1 cellular context compared by ENCODE assay signal in genomic region chr2:6846967-6847695, GRCh38.
TF ChIP-seq lines count a peak whose summit lies in the region.

No MANE protein-coding gene starts in this region.

TF ChIP-seq in K562, 482 proteins besides CTCF, POLR2A, EP300 and RAD21 (continued from another document and continues in another):
- TF ChIP-seq, protein P1, sequence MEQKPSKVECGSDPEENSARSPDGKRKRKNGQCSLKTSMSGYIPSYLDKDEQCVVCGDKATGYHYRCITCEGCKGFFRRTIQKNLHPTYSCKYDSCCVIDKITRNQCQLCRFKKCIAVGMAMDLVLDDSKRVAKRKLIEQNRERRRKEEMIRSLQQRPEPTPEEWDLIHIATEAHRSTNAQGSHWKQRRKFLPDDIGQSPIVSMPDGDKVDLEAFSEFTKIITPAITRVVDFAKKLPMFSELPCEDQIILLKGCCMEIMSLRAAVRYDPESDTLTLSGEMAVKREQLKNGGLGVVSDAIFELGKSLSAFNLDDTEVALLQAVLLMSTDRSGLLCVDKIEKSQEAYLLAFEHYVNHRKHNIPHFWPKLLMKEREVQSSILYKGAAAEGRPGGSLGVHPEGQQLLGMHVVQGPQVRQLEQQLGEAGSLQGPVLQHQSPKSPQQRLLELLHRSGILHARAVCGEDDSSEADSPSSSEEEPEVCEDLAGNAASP (IDR thresholded peaks at IDR 0.05) = no peak
- TF ChIP-seq GABPA (tag; conservative IDR thresholded peaks at IDR 0.05; ENCODE audit: low read depth) (no peak), CTCFL (IDR thresholded peaks at IDR 0.05; ENCODE audit: borderline replicate concordance, insufficient read depth, low read depth, low read length, poor library complexity, severe bottlenecking) (no peak), NFATC3 (IDR thresholded peaks at IDR 0.05) (0 out of 2 replicates have a peak, but pooled peaks have one; percentile 44), STAT6 (CRISPR knock-in tag; IDR thresholded peaks at IDR 0.05) (0 out of 2 replicates have a peak, but pooled peaks have one; percentile 22), RFX7 (CRISPR knock-in tag; IDR thresholded peaks at IDR 0.05) (no peak), TEAD1 (CRISPR knock-in tag; IDR thresholded peaks at IDR 0.05) (peak; percentile 45 to 84; a peak in 2 of 4 replicates), FOXJ3 (CRISPR knock-in tag; IDR thresholded peaks at IDR 0.05) (no peak), NR2C1 (IDR thresholded peaks at IDR 0.05) (no peak), NR2C1 (tag; IDR thresholded peaks at IDR 0.05) (peak; percentile 70), KDM5B (IDR thresholded peaks at IDR 0.05; ENCODE audit: insufficient replicate concordance, low read depth, low read length) (no peak), ZNF445 (CRISPR knock-in tag; IDR thresholded peaks at IDR 0.05; ENCODE audit: low read depth) (no peak), DACH1 (IDR thresholded peaks at IDR 0.05; ENCODE audit: partially characterized antibody) (no peak), E2F3 (CRISPR knock-in tag; IDR thresholded peaks at IDR 0.05) (no peak), GTF3C2 (IDR thresholded peaks at IDR 0.05; ENCODE audit: borderline replicate concordance, extremely low read depth, insufficient read length) (no peak), MITF (IDR thresholded peaks at IDR 0.05) (no peak; the same call in 1 of the 2 replicates), MAFK (IDR thresholded peaks at IDR 0.05; ENCODE audit: low read length) (0 out of 2 replicates have a peak, but pooled peaks have one; percentile 12), CEBPB (tag; IDR thresholded peaks at IDR 0.05) (peak; percentile 89), CUX1 (CRISPR knock-in tag; IDR thresholded peaks at IDR 0.05) (peak; percentile 88; the same call in 1 of the 2 replicates), ZNF76 (CRISPR knock-in tag; IDR thresholded peaks at IDR 0.05; ENCODE audit: borderline replicate concordance) (no peak), RNF219 (CRISPR knock-in tag; IDR thresholded peaks at IDR 0.05) (no peak), KLF10 (CRISPR knock-in tag; IDR thresholded peaks at IDR 0.05) (no peak), HDGF (IDR thresholded peaks at IDR 0.05) (no peak), KLF16 (IDR thresholded peaks at IDR 0.05) (peak; percentile 99), ZNF3 (CRISPR knock-in tag; IDR thresholded peaks at IDR 0.05) (no peak), ZNF347 (CRISPR knock-in tag; IDR thresholded peaks at IDR 0.05; ENCODE audit: low read depth) (no peak), MCM5 (IDR thresholded peaks at IDR 0.05; ENCODE audit: low read depth) (no peak), MCM3 (IDR thresholded peaks at IDR 0.05) (no peak), ZNF431 (CRISPR knock-in tag; IDR thresholded peaks at IDR 0.05) (no peak)
- TF ChIP-seq, protein P2, sequence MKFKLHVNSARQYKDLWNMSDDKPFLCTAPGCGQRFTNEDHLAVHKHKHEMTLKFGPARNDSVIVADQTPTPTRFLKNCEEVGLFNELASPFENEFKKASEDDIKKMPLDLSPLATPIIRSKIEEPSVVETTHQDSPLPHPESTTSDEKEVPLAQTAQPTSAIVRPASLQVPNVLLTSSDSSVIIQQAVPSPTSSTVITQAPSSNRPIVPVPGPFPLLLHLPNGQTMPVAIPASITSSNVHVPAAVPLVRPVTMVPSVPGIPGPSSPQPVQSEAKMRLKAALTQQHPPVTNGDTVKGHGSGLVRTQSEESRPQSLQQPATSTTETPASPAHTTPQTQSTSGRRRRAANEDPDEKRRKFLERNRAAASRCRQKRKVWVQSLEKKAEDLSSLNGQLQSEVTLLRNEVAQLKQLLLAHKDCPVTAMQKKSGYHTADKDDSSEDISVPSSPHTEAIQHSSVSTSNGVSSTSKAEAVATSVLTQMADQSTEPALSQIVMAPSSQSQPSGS (CRISPR knock-in tag; IDR thresholded peaks at IDR 0.05) = no peak
- TF ChIP-seq, protein P3, sequence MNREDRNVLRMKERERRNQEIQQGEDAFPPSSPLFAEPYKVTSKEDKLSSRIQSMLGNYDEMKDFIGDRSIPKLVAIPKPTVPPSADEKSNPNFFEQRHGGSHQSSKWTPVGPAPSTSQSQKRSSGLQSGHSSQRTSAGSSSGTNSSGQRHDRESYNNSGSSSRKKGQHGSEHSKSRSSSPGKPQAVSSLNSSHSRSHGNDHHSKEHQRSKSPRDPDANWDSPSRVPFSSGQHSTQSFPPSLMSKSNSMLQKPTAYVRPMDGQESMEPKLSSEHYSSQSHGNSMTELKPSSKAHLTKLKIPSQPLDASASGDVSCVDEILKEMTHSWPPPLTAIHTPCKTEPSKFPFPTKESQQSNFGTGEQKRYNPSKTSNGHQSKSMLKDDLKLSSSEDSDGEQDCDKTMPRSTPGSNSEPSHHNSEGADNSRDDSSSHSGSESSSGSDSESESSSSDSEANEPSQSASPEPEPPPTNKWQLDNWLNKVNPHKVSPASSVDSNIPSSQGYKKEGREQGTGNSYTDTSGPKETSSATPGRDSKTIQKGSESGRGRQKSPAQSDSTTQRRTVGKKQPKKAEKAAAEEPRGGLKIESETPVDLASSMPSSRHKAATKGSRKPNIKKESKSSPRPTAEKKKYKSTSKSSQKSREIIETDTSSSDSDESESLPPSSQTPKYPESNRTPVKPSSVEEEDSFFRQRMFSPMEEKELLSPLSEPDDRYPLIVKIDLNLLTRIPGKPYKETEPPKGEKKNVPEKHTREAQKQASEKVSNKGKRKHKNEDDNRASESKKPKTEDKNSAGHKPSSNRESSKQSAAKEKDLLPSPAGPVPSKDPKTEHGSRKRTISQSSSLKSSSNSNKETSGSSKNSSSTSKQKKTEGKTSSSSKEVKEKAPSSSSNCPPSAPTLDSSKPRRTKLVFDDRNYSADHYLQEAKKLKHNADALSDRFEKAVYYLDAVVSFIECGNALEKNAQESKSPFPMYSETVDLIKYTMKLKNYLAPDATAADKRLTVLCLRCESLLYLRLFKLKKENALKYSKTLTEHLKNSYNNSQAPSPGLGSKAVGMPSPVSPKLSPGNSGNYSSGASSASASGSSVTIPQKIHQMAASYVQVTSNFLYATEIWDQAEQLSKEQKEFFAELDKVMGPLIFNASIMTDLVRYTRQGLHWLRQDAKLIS (CRISPR knock-in tag; IDR thresholded peaks at IDR 0.05) = no peak
- TF ChIP-seq, protein P4, sequence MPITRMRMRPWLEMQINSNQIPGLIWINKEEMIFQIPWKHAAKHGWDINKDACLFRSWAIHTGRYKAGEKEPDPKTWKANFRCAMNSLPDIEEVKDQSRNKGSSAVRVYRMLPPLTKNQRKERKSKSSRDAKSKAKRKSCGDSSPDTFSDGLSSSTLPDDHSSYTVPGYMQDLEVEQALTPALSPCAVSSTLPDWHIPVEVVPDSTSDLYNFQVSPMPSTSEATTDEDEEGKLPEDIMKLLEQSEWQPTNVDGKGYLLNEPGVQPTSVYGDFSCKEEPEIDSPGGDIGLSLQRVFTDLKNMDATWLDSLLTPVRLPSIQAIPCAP (CRISPR knock-in tag; IDR thresholded peaks at IDR 0.05; ENCODE audit: borderline replicate concordance) = no peak
